ENCODE assay signal across 12 cellular contexts in genomic region chr2:235639885-235640284, GRCh38.
DNase-seq lines count a peak whose midpoint lies in the region; ATAC-seq and TF ChIP-seq lines count a peak whose summit lies in the region.
"Had no signal": no experiment of that assay in that cellular context is flagged by ENCODE, and none has a peak within 500 bp of the region (broad histone marks: within the 10 kb centered on the region; RNA-seq: fewer than 3 reads in every experiment).

No MANE protein-coding gene starts in this region.

- DNase-seq in Peyer's patch, result no peak
- DNase-seq in fibroblast of lung (ENCODE audit: low read depth in 2 of 2), result no peak
- no peak for DNase-seq in NK-92 (lab: John Stamatoyannopoulos, UW; ENCODE audit: unreplicated experiment)
- DNase-seq: activated CD8-positive, alpha-beta memory T cell treated with anti-CD3 and anti-CD28 coated beads, Interleukin-2, amount 50 U/mL, for 4 hours; H9; KG1 had no signal

- peak overlapping the region in 9 of 11 experiments; percentile 1 to 75 (median 63); a peak in 14 of 22 replicates for H3K4me2 ChIP-seq in BLaER1 treated with 17β-estradiol and CSF1 and Interleukin-3, amounts not matched to agents 10 nM and 100 nM
- H3K4me2 ChIP-seq in fibroblast of lung (ENCODE audit: extremely low read depth, insufficient read depth, low read length), result peak overlapping the region; percentile 55

- no peaks in the 10 kb centered on the region for H3K36me3 ChIP-seq in BLaER1 treated with 17β-estradiol and CSF1 and Interleukin-3, amounts not matched to agents 10 nM and 100 nM
- H3K36me3 ChIP-seq in Peyer's patch, result no peaks in the 10 kb centered on the region
- H3K36me3 ChIP-seq in fibroblast of lung (ENCODE audit: control insufficient read depth, insufficient read depth, low read length), result no peaks in the 10 kb centered on the region
- H3K36me3 ChIP-seq in skeletal muscle tissue (ENCODE audit: control insufficient read depth in 3 of 3, insufficient read depth in 3 of 3, low read length in 3 of 3), result no peaks in the 10 kb centered on the region

- H3K27ac ChIP-seq in BLaER1 treated with 17β-estradiol and CSF1 and Interleukin-3, amounts not matched to agents 10 nM and 100 nM, result no peak overlapping the region
- peak overlapping the region; percentile 25 to 84 (median 51) for H3K27ac ChIP-seq in Peyer's patch
- H3K27ac ChIP-seq in fibroblast of lung (ENCODE audit: insufficient read depth, low read length), result peak overlapping the region; percentile 91
- H3K27ac ChIP-seq in skeletal muscle tissue (ENCODE audit: low read depth, low read length), result peak overlapping the region; percentile 64

- H3K9ac ChIP-seq in BLaER1 treated with 17β-estradiol and CSF1 and Interleukin-3, amounts not matched to agents 10 nM and 100 nM, result no peak overlapping the region
- H3K9ac ChIP-seq in fibroblast of lung (ENCODE audit: insufficient read depth, low read length) (peak overlapping the region; percentile 57), skeletal muscle tissue (ENCODE audit: low read depth in 1 of 3, low read length in 3 of 3) (peak overlapping the region in 1 of 3 donors; percentile 41)

- no peak for TF ChIP-seq CTCF in Peyer's patch (IDR thresholded peaks at IDR 0.05)
- no peak for TF ChIP-seq CTCF in fibroblast of lung (conservative IDR thresholded peaks at IDR 0.05 in 1 of 2, IDR thresholded peaks at IDR 0.05 in 1 of 2; ENCODE audit: low read depth in 1 of 2, low read length in 2 of 2)

- no peak for TF ChIP-seq POLR2A in Peyer's patch (IDR thresholded peaks at IDR 0.05)

- peaks cover 0 to 57% (median 23%) of the 10 kb centered on the region in 11 experiments; a peak in 13 of 22 replicates for H4K20me1 ChIP-seq in BLaER1 treated with 17β-estradiol and CSF1 and Interleukin-3, amounts not matched to agents 10 nM and 100 nM
- H4K20me1 ChIP-seq in fibroblast of lung (ENCODE audit: control insufficient read depth, extremely low read depth, insufficient read depth, low read length), result no peaks in the 10 kb centered on the region

- peaks cover 29 to 45% (median 39%) of the 10 kb centered on the region in 10 experiments for H3K4me1 ChIP-seq in BLaER1 treated with 17β-estradiol and CSF1 and Interleukin-3, amounts not matched to agents 10 nM and 100 nM
- H3K4me1 ChIP-seq in Peyer's patch (peaks cover 0 to 51% (median 8%) of the 10 kb centered on the region in 4 donors), fibroblast of lung (ENCODE audit: control insufficient read depth, extremely low read depth, insufficient read depth, low read length) (peaks cover 35% of the 10 kb centered on the region), skeletal muscle tissue (ENCODE audit: control insufficient read depth in 3 of 3, insufficient read depth in 3 of 3, low read length in 3 of 3) (peaks cover 36 to 57% (median 43%) of the 10 kb centered on the region in 3 donors)

- no peak overlapping the region for H3K4me3 ChIP-seq in BLaER1 treated with 17β-estradiol and CSF1 and Interleukin-3, amounts not matched to agents 10 nM and 100 nM
- H3K4me3 ChIP-seq in Peyer's patch (no peak overlapping the region), fibroblast of lung (replicated peaks in 1 of 4; ENCODE audit: control extremely low read depth in 1 of 4, insufficient read depth in 1 of 4, low read depth in 3 of 4, low read length in 4 of 4) (no peak overlapping the region), skeletal muscle tissue (ENCODE audit: low read length in 3 of 3) (no peak overlapping the region)

- H3K79me2 ChIP-seq in fibroblast of lung (ENCODE audit: control insufficient read depth, insufficient read depth, low read length), result peaks cover 4% of the 10 kb centered on the region

- no peak for ATAC-seq in HG03280 (IDR thresholded peaks at IDR 0.05; ENCODE audit: unreplicated experiment)
- ATAC-seq in HG02759 (IDR thresholded peaks at IDR 0.05; ENCODE audit: unreplicated experiment), result no peak
- ATAC-seq in HG02938 (IDR thresholded peaks at IDR 0.05; ENCODE audit: unreplicated experiment), result no peak
- ATAC-seq: Panc1 had no signal

- no peaks in the 10 kb centered on the region for H3K27me3 ChIP-seq in BLaER1 treated with 17β-estradiol and CSF1 and Interleukin-3, amounts not matched to agents 10 nM and 100 nM
- H3K27me3 ChIP-seq in Peyer's patch (no peaks in the 10 kb centered on the region), fibroblast of lung (ENCODE audit: control insufficient read depth, insufficient read depth, low read length) (no peaks in the 10 kb centered on the region), skeletal muscle tissue (ENCODE audit: control insufficient read depth in 3 of 3, insufficient read depth in 3 of 3, low read length in 3 of 3) (no peaks in the 10 kb centered on the region)

- H2AFZ ChIP-seq in fibroblast of lung (ENCODE audit: low read length), result no peak overlapping the region

- H3K9me3 ChIP-seq in BLaER1 treated with 17β-estradiol and CSF1 and Interleukin-3, amounts not matched to agents 10 nM and 100 nM (replicated peaks in 1 of 11), result peaks cover 0 to under 1% (median 0%) of the 10 kb centered on the region in 11 experiments; a peak in 1 of 22 replicates
- H3K9me3 ChIP-seq in Peyer's patch, result no peaks in the 10 kb centered on the region
- H3K9me3 ChIP-seq in fibroblast of lung (ENCODE audit: control insufficient read depth, insufficient read depth, low read depth, low read length), result no peaks in the 10 kb centered on the region
- no peaks in the 10 kb centered on the region for H3K9me3 ChIP-seq in skeletal muscle tissue (ENCODE audit: control insufficient read depth in 3 of 3, low read length in 3 of 3)

Comparison
In these comparisons a context has a peak if more than half of its experiments do, and no peak if none do; other contexts are left out.
1. H3K27ac ChIP-seq: peak in Peyer's patch (4 of 4), fibroblast of lung (single experiment) and skeletal muscle tissue (single experiment); none in BLaER1 treated with 17β-estradiol and CSF1 and Interleukin-3, amounts not matched to agents 10 nM and 100 nM (0 of 11).